Comparison of ENCODE assay signal across 22 cellular contexts in the genomic region with DNA sequence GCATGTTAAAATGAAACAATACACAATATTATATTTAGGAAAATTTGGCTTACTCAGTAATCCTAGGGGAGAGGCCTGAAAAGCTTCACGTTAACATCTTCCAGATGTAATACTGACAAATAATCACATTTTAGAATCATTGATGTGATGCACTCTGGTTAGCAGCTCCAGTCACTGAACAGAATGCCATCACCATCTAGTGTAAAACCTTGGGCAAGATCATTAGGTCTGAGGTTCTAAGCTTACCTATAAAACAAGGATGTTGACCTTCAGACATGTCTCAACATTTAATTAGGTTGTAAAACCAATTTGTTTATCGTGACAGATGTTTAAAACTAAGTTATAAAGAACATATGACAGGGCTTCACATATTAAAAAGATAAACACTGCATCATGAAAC.
A peak's percentile ranks its signal among the peaks of the same experiment; 100 is the strongest.
DNase-seq lines count a peak whose midpoint lies in the region; ATAC-seq, FAIRE-seq and TF ChIP-seq lines count a peak whose summit lies in the region.
"Had no signal": no experiment of that assay in that cellular context is flagged by ENCODE, and none has a peak within 500 bp of the region (broad histone marks: within the 10 kb centered on the region; RNA-seq: fewer than 3 reads in every experiment).

No MANE protein-coding gene starts in this region.

- peak; percentile 11 for FAIRE-seq in D721Med (lab: Jason Lieb, UNC)
- FAIRE-seq: G401.6, GM18507, HepG2, K562 had no signal

- H3K27me3 Mint-ChIP-seq in activated T-cell treated with anti-CD3 and anti-CD28 coated beads, Interleukin-2, amount 50 U/mL, for 72 hours (ENCODE audit: low read depth): no peaks in the 10 kb centered on the region

- H2AFZ ChIP-seq in PC-3 (ENCODE audit: low read length): no peak overlapping the region

- CTCF ChIA-PET in PC-3 (lab: Charles Lee): no interaction called here

- H3K36me3 Mint-ChIP-seq in activated T-cell treated with anti-CD3 and anti-CD28 coated beads, Interleukin-2, amount 50 U/mL, for 72 hours (ENCODE audit: insufficient read depth in 2 of 2): peaks cover 0 to 1% of the 10 kb centered on the region in 2 donors
- H3K36me3 Mint-ChIP-seq: CD8-positive, alpha-beta T cell had no signal

- no peaks in the 10 kb centered on the region for H3K79me2 ChIP-seq in PC-3 (ENCODE audit: low read length)

- H3K4me2 ChIP-seq in PC-3 (ENCODE audit: low read length): no peak overlapping the region

- no peaks in the 10 kb centered on the region for H3K4me1 Mint-ChIP-seq in activated T-cell treated with anti-CD3 and anti-CD28 coated beads, Interleukin-2, amount 50 U/mL, for 72 hours (ENCODE audit: low read depth)

- H3K27ac ChIP-seq in PC-3 (ENCODE audit: low read length) (no peak overlapping the region), upper lobe of right lung (no peak overlapping the region)
- H3K27ac ChIP-seq: HL-60 had no signal

- no peak overlapping the region for H3K9ac ChIP-seq in PC-3 (ENCODE audit: low read length)

- H3K4me3 Mint-ChIP-seq in activated T-cell treated with anti-CD3 and anti-CD28 coated beads, Interleukin-2, amount 50 U/mL, for 72 hours: no peak overlapping the region
- H3K4me3 Mint-ChIP-seq: CD8-positive, alpha-beta T cell had no signal

- no peaks in the 10 kb centered on the region for H3K9me2 ChIP-seq in PC-3 (replicated peaks; ENCODE audit: low read length)

- H3K27me3 ChIP-seq in PC-3 (ENCODE audit: low read length): no peaks in the 10 kb centered on the region
- no peaks in the 10 kb centered on the region for H3K27me3 ChIP-seq in upper lobe of right lung

- H3K9me3 ChIP-seq in PC-3 (ENCODE audit: low read length) (no peaks in the 10 kb centered on the region), upper lobe of right lung (no peaks in the 10 kb centered on the region)

- POLR2A ChIA-PET in PC-3 (lab: Charles Lee; ENCODE audit: unreplicated experiment): no interaction called here

- DNase-seq in D721Med (ENCODE audit: insufficient read length, low spot score): no peak
- no peak for DNase-seq in PC-3
- DNase-seq in fibroblast of mammary gland (ENCODE audit: low read depth): peak; percentile 46
- DNase-seq in stromal cell of bone marrow (ENCODE audit: low read depth): peak; percentile 35
- no peak for DNase-seq in upper lobe of right lung
- DNase-seq in activated T-cell treated with anti-CD3 and anti-CD28 coated beads, Interleukin-2, amount 50 U/mL, for 72 hours: no peak
- DNase-seq: AML-193; C1 segment of cervical spinal cord; CD8-positive, alpha-beta T cell; NCI-H1092 treated with DMSO at 0.1 percent for 48 hours; NCI-H1436 treated with DMSO at 0.1 percent for 48 hours; NCI-H1930; NCI-H2227 treated with DMSO at 0.1 percent for 48 hours; NCI-H510A; SIG-M5 had no signal

- no peaks in the 10 kb centered on the region for H3F3A ChIP-seq in PC-3 (ENCODE audit: low read length, unreplicated experiment)

- TF ChIP-seq CTCF in D721Med (IDR thresholded peaks at IDR 0.05; ENCODE audit: insufficient read depth, missing control alignments) (no peak), PC-3 (conservative IDR thresholded peaks at IDR 0.05; ENCODE audit: low read depth, low read length) (no peak), fibroblast of mammary gland (conservative IDR thresholded peaks at IDR 0.05; ENCODE audit: control insufficient read depth, insufficient read depth, low read depth, low read length) (no peak), upper lobe of right lung (IDR thresholded peaks at IDR 0.05) (no peak)

- ATAC-seq in PC-3: peak; percentile 38; the same call in 1 of the 2 replicates
- no peak for ATAC-seq in HG02973 (IDR thresholded peaks at IDR 0.05; ENCODE audit: unreplicated experiment)
- no peak for ATAC-seq in upper lobe of right lung
- ATAC-seq in activated T-cell treated with anti-CD3 and anti-CD28 coated beads, Interleukin-2, amount 50 U/mL, for 72 hours (replicated peaks in 1 of 2): no peak
- ATAC-seq: CD8-positive, alpha-beta T cell; HepG2; K562; Panc1 had no signal

- peaks cover 4 to 12% of the 10 kb centered on the region in 2 donors for H3K9me3 Mint-ChIP-seq in activated T-cell treated with anti-CD3 and anti-CD28 coated beads, Interleukin-2, amount 50 U/mL, for 72 hours

- no peaks in the 10 kb centered on the region for H3K36me3 ChIP-seq in PC-3 (ENCODE audit: low read depth, low read length)
- H3K36me3 ChIP-seq in upper lobe of right lung: no peaks in the 10 kb centered on the region

- H3K4me1 ChIP-seq in PC-3 (ENCODE audit: insufficient read depth, low read length) (peaks cover 6% of the 10 kb centered on the region), upper lobe of right lung (no peaks in the 10 kb centered on the region)

- H3K27ac Mint-ChIP-seq in activated T-cell treated with anti-CD3 and anti-CD28 coated beads, Interleukin-2, amount 50 U/mL, for 72 hours: no peak overlapping the region
- H3K27ac Mint-ChIP-seq: CD8-positive, alpha-beta T cell had no signal

- intact Hi-C loops in PC-3 (cut with micrococcal nuclease) (no loop called here), upper lobe of right lung (cut with DNase I) (no loop called here)

- H4K20me1 ChIP-seq in PC-3 (ENCODE audit: low read length): no peaks in the 10 kb centered on the region

- no TSS peak for BruUV-seq in PC-3 (replicated peaks; lab: Mats Ljungman, UMichigan)

- no peak overlapping the region for H3K4me3 ChIP-seq in PC-3 (ENCODE audit: low read length)
- no peak overlapping the region for H3K4me3 ChIP-seq in fibroblast of mammary gland (ENCODE audit: control insufficient read depth, low read depth, low read length)
- H3K4me3 ChIP-seq in upper lobe of right lung: no peak overlapping the region
- H3K4me3 ChIP-seq: K562 had no signal

Comparison
In these comparisons a context has a peak if more than half of its experiments do, and no peak if none do; other contexts are left out.
1. DNase-seq: peak in fibroblast of mammary gland (single experiment) and stromal cell of bone marrow (single experiment); none in D721Med (single experiment), PC-3 (single experiment), upper lobe of right lung (single experiment) and activated T-cell treated with anti-CD3 and anti-CD28 coated beads, Interleukin-2, amount 50 U/mL, for 72 hours (0 of 2).